ENCODE assay signal across 23 cellular contexts in the genomic region with DNA sequence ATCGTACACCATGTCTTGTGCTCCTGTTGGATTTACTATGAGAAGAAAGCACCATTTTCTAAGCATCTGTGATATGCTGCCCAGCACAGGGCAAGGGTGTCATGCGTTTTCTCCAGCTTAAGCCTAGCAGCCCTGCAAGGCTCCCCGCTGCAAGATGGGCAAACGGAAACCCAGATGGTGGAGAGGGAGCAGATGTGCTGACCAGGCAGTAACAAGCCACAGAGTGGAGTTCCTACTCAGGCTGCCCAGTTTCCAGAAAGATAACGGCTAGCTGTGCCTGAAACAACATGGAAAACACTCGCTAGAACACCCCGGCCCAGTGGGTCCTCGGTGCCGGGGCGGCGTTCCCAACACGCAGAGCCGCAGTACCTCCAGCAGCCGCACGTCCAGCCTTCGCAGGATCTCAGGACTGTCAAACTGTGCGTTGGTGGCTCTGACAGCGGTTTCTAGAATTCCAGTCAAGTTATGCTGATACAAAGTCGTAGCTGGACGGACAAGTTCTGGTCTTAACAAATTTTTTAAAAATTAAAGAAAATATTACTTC.
"Had no signal": no experiment of that assay in that cellular context is flagged by ENCODE, and none has a peak within 500 bp of the region (broad histone marks: within the 10 kb centered on the region; RNA-seq: fewer than 3 reads in every experiment).

No MANE protein-coding gene starts in this region.

- H3K4me3 Mint-ChIP-seq: mesothelial cell of epicardium had no signal

- H3K27me3 ChIP-seq: dorsolateral prefrontal cortex, esophagus muscularis mucosa, foreskin keratinocyte, gastroesophageal sphincter, heart right ventricle, left lung had no signal

- DNase-seq: dermis blood vessel endothelial cell; dorsolateral prefrontal cortex; effector CD4-positive, alpha-beta T cell; effector memory CD4-positive, alpha-beta T cell; foreskin keratinocyte; head of caudate nucleus; heart right ventricle; hippocampal formation; left cardiac atrium; left lung; left ventricle myocardium superior; lower lobe of right lung; mesenchymal stem cell; mucosa of descending colon had no signal

- H3K27ac ChIP-seq: coronary artery, dorsolateral prefrontal cortex, esophagus muscularis mucosa, foreskin keratinocyte, gastroesophageal sphincter, heart right ventricle, left lung, lower lobe of right lung had no signal

- H3K4me1 ChIP-seq: esophagus muscularis mucosa, foreskin keratinocyte, gastroesophageal sphincter, heart right ventricle, left lung, lower lobe of right lung had no signal

- FAIRE-seq: colon, endothelial cell of umbilical vein, frontal cortex, islet of Langerhans, keratinocyte had no signal

- H3K4me1 Mint-ChIP-seq: mesothelial cell of epicardium had no signal

- H3K4me3 ChIP-seq: coronary artery, dorsolateral prefrontal cortex, esophagus muscularis mucosa, gastroesophageal sphincter, heart right ventricle, left lung, lower lobe of right lung, mucosa of descending colon had no signal

- H3K9me3 ChIP-seq: esophagus muscularis mucosa, gastroesophageal sphincter, heart right ventricle, left lung, lower lobe of right lung, mucosa of descending colon had no signal

- H3K27ac Mint-ChIP-seq: mesothelial cell of epicardium had no signal

- H3K9me3 Mint-ChIP-seq: mesothelial cell of epicardium had no signal

- ATAC-seq: foreskin keratinocyte, gastroesophageal sphincter, heart right ventricle, left cardiac atrium, left lung, left ventricle myocardium superior, lower lobe of right lung, mucosa of descending colon had no signal
